In the genomic region with DNA sequence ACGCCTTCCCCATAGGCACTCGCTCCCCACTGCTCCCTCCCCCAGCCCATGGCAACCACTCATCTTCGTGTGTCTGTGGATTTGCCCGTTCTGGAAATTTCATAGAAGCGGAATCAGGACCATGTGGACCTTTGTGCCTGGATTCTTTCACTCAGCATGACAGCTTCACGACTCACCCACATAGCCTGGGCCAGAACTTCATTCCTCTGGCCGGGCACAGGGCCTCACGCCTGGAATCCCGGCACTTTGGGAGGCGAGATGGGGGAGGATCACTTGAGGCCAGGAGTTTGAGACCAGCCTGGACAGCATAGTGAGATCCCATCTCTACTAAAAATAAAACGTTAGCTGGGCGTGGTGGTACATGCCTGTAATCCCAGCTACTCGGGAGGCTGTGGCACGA, we compare ENCODE assay signal across 16 cellular contexts. TPM values are rescaled to one million over a fixed set of nuclear protein-coding genes. Genes with fewer than 3 reads are reported as not detected.
DNase-seq lines count a peak whose midpoint lies in the region; ATAC-seq and TF ChIP-seq lines count a peak whose summit lies in the region.
"Had no signal": no experiment of that assay in that cellular context is flagged by ENCODE, and none has a peak within 500 bp of the region (broad histone marks: within the 10 kb centered on the region; RNA-seq: fewer than 3 reads in every experiment).

No MANE protein-coding gene starts in this region.

- H3K27me3 ChIP-seq in sigmoid colon (no peaks in the 10 kb centered on the region), psoas muscle (ENCODE audit: insufficient read depth in 3 of 3, low read length in 2 of 3) (peaks cover 0 to 41% (median 7%) of the 10 kb centered on the region in 3 donors)

- intact Hi-C loops in sigmoid colon (cut with DNase I) = no loop called here
- intact Hi-C loops in psoas muscle (cut with DNase I) = no loop called here

- TF ChIP-seq CTCF in sigmoid colon (IDR thresholded peaks at IDR 0.05) (no peak), psoas muscle (IDR thresholded peaks at IDR 0.05) (no peak)

- no peaks in the 10 kb centered on the region for H3K9me3 Mint-ChIP-seq in activated T-cell treated with anti-CD3 and anti-CD28 coated beads, Interleukin-2, amount 50 U/mL, for 72 hours
- H3K9me3 Mint-ChIP-seq in activated T-cell treated with anti-CD3 and anti-CD28 coated beads, Interleukin-2, amount 50 U/mL, for 4 hours = no peaks in the 10 kb centered on the region
- no peaks in the 10 kb centered on the region for H3K9me3 Mint-ChIP-seq in activated naive CD8-positive, alpha-beta T cell treated with anti-CD3 and anti-CD28 coated beads, Interleukin-2, amount 50 U/mL, for 24 hours
- H3K9me3 Mint-ChIP-seq: endodermal cell had no signal

- H3K27ac Mint-ChIP-seq in activated T-cell treated with anti-CD3 and anti-CD28 coated beads, Interleukin-2, amount 50 U/mL, for 72 hours = no peak overlapping the region
- H3K27ac Mint-ChIP-seq in activated naive CD8-positive, alpha-beta T cell treated with anti-CD3 and anti-CD28 coated beads, Interleukin-2, amount 50 U/mL, for 24 hours = peak overlapping the region; percentile 37
- H3K27ac Mint-ChIP-seq: endodermal cell had no signal

- H3K4me1 ChIP-seq in sigmoid colon = peaks cover 0 to 26% (median 18%) of the 10 kb centered on the region in 4 donors
- no peaks in the 10 kb centered on the region for H3K4me1 ChIP-seq in psoas muscle

- TF ChIP-seq EP300 in sigmoid colon (IDR thresholded peaks at IDR 0.05) = peak in 3 of 4 donors; percentile 33 to 71 (median 49)

- H3K36me3 ChIP-seq in sigmoid colon = no peaks in the 10 kb centered on the region
- H3K36me3 ChIP-seq in psoas muscle (ENCODE audit: insufficient read depth in 1 of 2, low read depth in 1 of 2) = no peaks in the 10 kb centered on the region
- H3K36me3 ChIP-seq: brain microvascular endothelial cell, lower lobe of right lung had no signal

- H3K27me3 Mint-ChIP-seq in activated T-cell treated with anti-CD3 and anti-CD28 coated beads, Interleukin-2, amount 50 U/mL, for 72 hours (ENCODE audit: low read depth) = peaks cover 22% of the 10 kb centered on the region
- H3K27me3 Mint-ChIP-seq in activated T-cell treated with anti-CD3 and anti-CD28 coated beads, Interleukin-2, amount 50 U/mL, for 4 hours (ENCODE audit: low read depth) = peaks cover 16% of the 10 kb centered on the region
- H3K27me3 Mint-ChIP-seq in activated naive CD8-positive, alpha-beta T cell treated with anti-CD3 and anti-CD28 coated beads, Interleukin-2, amount 50 U/mL, for 24 hours = peaks cover 20% of the 10 kb centered on the region

- peaks cover 24% of the 10 kb centered on the region for H3K4me1 Mint-ChIP-seq in activated T-cell treated with anti-CD3 and anti-CD28 coated beads, Interleukin-2, amount 50 U/mL, for 72 hours (ENCODE audit: low read depth)
- peaks cover 18% of the 10 kb centered on the region for H3K4me1 Mint-ChIP-seq in activated T-cell treated with anti-CD3 and anti-CD28 coated beads, Interleukin-2, amount 50 U/mL, for 4 hours (ENCODE audit: low read depth)
- peaks cover 32% of the 10 kb centered on the region for H3K4me1 Mint-ChIP-seq in activated naive CD8-positive, alpha-beta T cell treated with anti-CD3 and anti-CD28 coated beads, Interleukin-2, amount 50 U/mL, for 24 hours

- H3K4me3 ChIP-seq in sigmoid colon (no peak overlapping the region), psoas muscle (no peak overlapping the region)

- whole genome bisulfite sequencing in sigmoid colon, 2 donors = 71 to 84% methylated on average over 14 of the region's 14 CpGs
- 56 to 61% (median 59%) methylated on average over 14 of the region's 14 CpGs for WGBS in psoas muscle, 3 donors

- no peak for DNase-seq in activated T-cell treated with anti-CD3 and anti-CD28 coated beads, Interleukin-2, amount 50 U/mL, for 72 hours
- no peak for DNase-seq in activated T-cell treated with anti-CD3 and anti-CD28 coated beads, Interleukin-2, amount 50 U/mL, for 4 hours
- no peak for DNase-seq in activated naive CD8-positive, alpha-beta T cell treated with anti-CD3 and anti-CD28 coated beads, Interleukin-2, amount 50 U/mL, for 24 hours
- no peak for DNase-seq in sigmoid colon
- DNase-seq in psoas muscle = no peak
- no peak for DNase-seq in HuH-7.5 (ENCODE audit: low spot score)
- DNase-seq: brain microvascular endothelial cell, DMS153, endodermal cell, nucleus accumbens had no signal

- H3K4me3 Mint-ChIP-seq in activated T-cell treated with anti-CD3 and anti-CD28 coated beads, Interleukin-2, amount 50 U/mL, for 72 hours = peak overlapping the region; percentile 81 to 92
- H3K4me3 Mint-ChIP-seq in activated T-cell treated with anti-CD3 and anti-CD28 coated beads, Interleukin-2, amount 50 U/mL, for 4 hours = no peak overlapping the region
- no peak overlapping the region for H3K4me3 Mint-ChIP-seq in activated naive CD8-positive, alpha-beta T cell treated with anti-CD3 and anti-CD28 coated beads, Interleukin-2, amount 50 U/mL, for 24 hours
- H3K4me3 Mint-ChIP-seq: endodermal cell had no signal

- no peaks in the 10 kb centered on the region for H3K36me3 Mint-ChIP-seq in activated T-cell treated with anti-CD3 and anti-CD28 coated beads, Interleukin-2, amount 50 U/mL, for 72 hours (ENCODE audit: insufficient read depth in 2 of 2)
- H3K36me3 Mint-ChIP-seq in activated T-cell treated with anti-CD3 and anti-CD28 coated beads, Interleukin-2, amount 50 U/mL, for 4 hours (ENCODE audit: insufficient read depth) = no peaks in the 10 kb centered on the region
- no peaks in the 10 kb centered on the region for H3K36me3 Mint-ChIP-seq in activated naive CD8-positive, alpha-beta T cell treated with anti-CD3 and anti-CD28 coated beads, Interleukin-2, amount 50 U/mL, for 24 hours (ENCODE audit: low read depth)

- H3K27ac ChIP-seq in sigmoid colon (peak overlapping the region in 1 of 4 donors; percentile 39), psoas muscle (no peak overlapping the region)
- H3K27ac ChIP-seq: brain microvascular endothelial cell, lower lobe of right lung had no signal

- no peak for TF ChIP-seq POLR2A in sigmoid colon (IDR thresholded peaks at IDR 0.05)

- H3K9me3 ChIP-seq in sigmoid colon = no peaks in the 10 kb centered on the region
- no peaks in the 10 kb centered on the region for H3K9me3 ChIP-seq in psoas muscle
- H3K9me3 ChIP-seq: lower lobe of right lung had no signal

- ATAC-seq in activated T-cell treated with anti-CD3 and anti-CD28 coated beads, Interleukin-2, amount 50 U/mL, for 72 hours (replicated peaks in 1 of 2) = no peak
- no peak for ATAC-seq in activated T-cell treated with anti-CD3 and anti-CD28 coated beads, Interleukin-2, amount 50 U/mL, for 4 hours
- ATAC-seq in activated naive CD8-positive, alpha-beta T cell treated with anti-CD3 and anti-CD28 coated beads, Interleukin-2, amount 50 U/mL, for 24 hours = no peak
- ATAC-seq in psoas muscle = no peak

RNA-seq across cellular contexts. Expression of a gene that starts 12.1 kb away (rescaled TPM):
- total RNA-seq in activated T-cell treated with anti-CD3 and anti-CD28 coated beads, Interleukin-2, amount 50 U/mL, for 72 hours = under 1 TPM; 0.67 to 0.72 TPM
- total RNA-seq in activated T-cell treated with anti-CD3 and anti-CD28 coated beads, Interleukin-2, amount 50 U/mL, for 4 hours = under 1 TPM in 2 of 3 donors, not detected in 1; 0.16 to 0.18 TPM
- total RNA-seq in sigmoid colon (10 to 100 TPM in 3 of 4 donors, 1 to 10 TPM in 1; 9.6 to 18.3 (median 14.3) TPM), psoas muscle (1 to 10 TPM; 1.4 to 2.7 (median 2.3) TPM)
- polyA plus RNA-seq in sigmoid colon (1 to 10 TPM in 1 of 3 donors, under 1 TPM in 2; 0.23 to 6.5 (median 0.60) TPM), psoas muscle (1 to 10 TPM; 2.2 to 5.3 (median 3.5) TPM)

RNA-seq across cellular contexts. Expression of a gene that starts 13.1 kb away (rescaled TPM):
- total RNA-seq in activated T-cell treated with anti-CD3 and anti-CD28 coated beads, Interleukin-2, amount 50 U/mL, for 72 hours = 10 to 100 TPM; 18.3 to 19.2 TPM
- total RNA-seq in activated T-cell treated with anti-CD3 and anti-CD28 coated beads, Interleukin-2, amount 50 U/mL, for 4 hours = 10 to 100 TPM; 11.4 to 14.3 (median 11.7) TPM
- total RNA-seq in sigmoid colon (10 to 100 TPM; 28.0 to 62.4 (median 33.7) TPM), psoas muscle (10 to 100 TPM; 15.5 to 46.3 (median 31.5) TPM)
- polyA plus RNA-seq in sigmoid colon (100 to 1,000 TPM in 2 of 3 donors, 10 to 100 TPM in 1; 92.5 to 345 (median 181) TPM), psoas muscle (10 to 100 TPM; 25.9 to 66.5 (median 46.8) TPM)

RNA-seq across cellular contexts. Expression of a gene that starts 37.6 kb away (rescaled TPM):
- 1 to 10 TPM in 1 of 2 donors, under 1 TPM in 1; 0.93 to 1.1 TPM for total RNA-seq in activated T-cell treated with anti-CD3 and anti-CD28 coated beads, Interleukin-2, amount 50 U/mL, for 72 hours
- total RNA-seq in activated T-cell treated with anti-CD3 and anti-CD28 coated beads, Interleukin-2, amount 50 U/mL, for 4 hours = 1 to 10 TPM; 2.3 to 4.3 (median 3.2) TPM
- total RNA-seq in sigmoid colon (10 to 100 TPM; 31.0 to 75.6 (median 46.0) TPM), psoas muscle (10 to 100 TPM; 47.0 to 55.3 (median 48.8) TPM)
- polyA plus RNA-seq in sigmoid colon (10 to 100 TPM in 2 of 3 donors, 1 to 10 TPM in 1; 6.0 to 43.5 (median 27.6) TPM), psoas muscle (10 to 100 TPM; 34.7 to 73.4 (median 48.4) TPM)

RNA-seq across cellular contexts. Expression of a gene that starts 42.4 kb away (rescaled TPM):
- under 1 TPM; 0.21 to 0.70 TPM for total RNA-seq in activated T-cell treated with anti-CD3 and anti-CD28 coated beads, Interleukin-2, amount 50 U/mL, for 72 hours
- 1 to 10 TPM in 2 of 3 donors, under 1 TPM in 1; 0.82 to 2.4 (median 2.1) TPM for total RNA-seq in activated T-cell treated with anti-CD3 and anti-CD28 coated beads, Interleukin-2, amount 50 U/mL, for 4 hours
- 1 to 10 TPM; 1.5 to 6.4 (median 2.1) TPM for total RNA-seq in sigmoid colon
- polyA plus RNA-seq in sigmoid colon = 1 to 10 TPM; 1.2 to 9.2 (median 1.8) TPM
- total RNA-seq in psoas muscle = 1 to 10 TPM in 3 of 4 donors, not detected in 1; 3.2 to 4.9 (median 4.1) TPM
- polyA plus RNA-seq in psoas muscle = 1 to 10 TPM; 3.0 to 4.6 (median 4.0) TPM
- total RNA-seq: HT1080, NCI-H460, urinary bladder had no signal

RNA-seq across cellular contexts. Expression of a gene that starts 48.0 kb away (rescaled TPM):
- total RNA-seq in activated T-cell treated with anti-CD3 and anti-CD28 coated beads, Interleukin-2, amount 50 U/mL, for 72 hours = not detected
- total RNA-seq in activated T-cell treated with anti-CD3 and anti-CD28 coated beads, Interleukin-2, amount 50 U/mL, for 4 hours = not detected
- total RNA-seq in sigmoid colon = 10 to 100 TPM in 1 of 4 donors, 1 to 10 TPM in 3; 1.2 to 19.1 (median 8.1) TPM
- 1 to 10 TPM; 2.3 to 5.9 (median 4.2) TPM for polyA plus RNA-seq in sigmoid colon
- total RNA-seq in psoas muscle = 10 to 100 TPM in 1 of 4 donors, 1 to 10 TPM in 2, under 1 TPM in 1; 0.44 to 14.7 (median 5.5) TPM
- 10 to 100 TPM; 10.7 to 15.0 (median 10.8) TPM for polyA plus RNA-seq in psoas muscle
- total RNA-seq: A673, endodermal cell, H1, HT1080, NCI-H460, urinary bladder had no signal
- polyA plus RNA-seq: H1 had no signal

Comparison
In these comparisons a context has a peak if more than half of its experiments do, and no peak if none do; other contexts are left out.
1. H3K4me3 Mint-ChIP-seq: peak in activated T-cell treated with anti-CD3 and anti-CD28 coated beads, Interleukin-2, amount 50 U/mL, for 72 hours (2 of 2); none in activated T-cell treated with anti-CD3 and anti-CD28 coated beads, Interleukin-2, amount 50 U/mL, for 4 hours (single experiment) and activated naive CD8-positive, alpha-beta T cell treated with anti-CD3 and anti-CD28 coated beads, Interleukin-2, amount 50 U/mL, for 24 hours (single experiment).
2. RNA of a gene that starts 37.6 kb away (total RNA-seq): 47.0 to 55.3 TPM in psoas muscle and 31.0 to 75.6 TPM in sigmoid colon; 2.3 to 4.3 TPM in activated T-cell treated with anti-CD3 and anti-CD28 coated beads, Interleukin-2, amount 50 U/mL, for 4 hours and 0.93 to 1.1 TPM in activated T-cell treated with anti-CD3 and anti-CD28 coated beads, Interleukin-2, amount 50 U/mL, for 72 hours; every median in the first group is over 4 times any median in the second.